1 cellular context compared by ENCODE assay signal in genomic region chr11:62295504-62295903, GRCh38.
TF ChIP-seq lines count a peak whose summit lies in the region.

No MANE protein-coding gene starts in this region.

TF ChIP-seq in HEK293, 187 proteins besides CTCF, POLR2A, EP300 and RAD21 (continued from another document):
- TF ChIP-seq REST (tag by site-specific recombination; IDR thresholded peaks at IDR 0.05), result peak; percentile 93
